12 cellular contexts compared by ENCODE assay signal in the genomic region with DNA sequence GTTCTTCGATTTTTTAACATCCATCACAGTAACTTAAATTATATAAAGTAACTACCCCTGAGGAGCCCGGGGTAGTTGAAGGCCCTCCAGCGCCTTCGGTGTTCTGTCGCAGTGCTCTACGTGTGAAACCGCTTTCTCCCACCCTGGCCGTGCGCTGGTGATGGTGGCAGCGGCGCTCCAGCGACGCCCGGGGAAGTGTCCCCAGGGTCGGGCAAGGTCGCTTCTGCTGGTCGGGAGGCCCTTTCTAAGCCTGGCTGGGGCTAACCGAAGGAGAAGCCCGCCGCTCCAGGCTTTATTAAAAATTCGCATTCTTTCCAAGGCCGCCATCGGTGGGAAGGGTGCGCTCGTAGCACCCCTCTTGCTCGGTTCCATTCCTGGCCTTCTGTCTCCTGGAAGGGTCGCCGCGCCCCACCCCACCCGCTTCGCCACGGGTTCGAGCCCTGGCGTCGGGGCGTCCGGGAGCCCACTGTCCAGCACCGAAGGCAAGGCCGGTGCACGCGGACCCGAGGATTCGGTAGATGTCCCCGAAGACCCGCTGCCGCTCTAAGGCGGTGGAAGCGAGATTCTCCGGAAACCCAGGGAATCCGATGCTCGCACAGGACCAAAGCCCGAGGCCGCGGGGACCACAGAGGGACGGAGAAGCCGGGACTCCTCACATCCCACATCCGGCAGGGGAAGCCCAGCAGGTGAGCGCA. TPM values are rescaled to one million over a fixed set of nuclear protein-coding genes. Genes with fewer than 3 reads are reported as not detected.
DNase-seq lines count a peak whose midpoint lies in the region; ATAC-seq, FAIRE-seq and TF ChIP-seq lines count a peak whose summit lies in the region.
"Had no signal": no experiment of that assay in that cellular context is flagged by ENCODE, and none has a peak within 500 bp of the region (broad histone marks: within the 10 kb centered on the region; RNA-seq: fewer than 3 reads in every experiment).

No MANE protein-coding gene starts in this region.

- no peak overlapping the region for H3K14ac ChIP-seq in neuronal stem cell (ENCODE audit: low read length)

- no CpG with 5 or more reads among the region's 58 CpGs for WGBS in neuronal stem cell (ENCODE audit: extremely low coverage in 2 of 2, insufficient read length in 2 of 2, insufficient replicate concordance in 1 of 2), 2 donors

- H4K91ac ChIP-seq in neuronal stem cell (ENCODE audit: low read depth, low read length, poor library complexity), result no peak overlapping the region

- peaks cover 0 to 32% (median 7%) of the 10 kb centered on the region in 3 experiments for H3K27me3 ChIP-seq in neuronal stem cell (ENCODE audit: control insufficient read depth in 3 of 3, insufficient read depth in 3 of 3, low read depth in 1 of 3, low read length in 3 of 3)

- no peak for DNase-seq in AG09309 (ENCODE audit: low read depth)
- no peak for DNase-seq in T-helper 17 cell
- DNase-seq in fibroblast of mammary gland (ENCODE audit: low read depth), result no peak
- DNase-seq in neuronal stem cell (ENCODE audit: low spot score), result no peak
- DNase-seq in natural killer cell, result no peak
- DNase-seq in NCI-H748 (lab: John Stamatoyannopoulos, UW; ENCODE audit: unreplicated experiment), result no peak
- no peak for DNase-seq in amniotic stem cell (lab: John Stamatoyannopoulos, UW)
- no peak for DNase-seq in kidney
- DNase-seq: activated CD8-positive, alpha-beta memory T cell treated with anti-CD3 and anti-CD28 coated beads, Interleukin-2, amount 10 ng/mL, durations not matched to agents 7 days and 5 days had no signal

- H2AFZ ChIP-seq in neuronal stem cell (ENCODE audit: low read length), result peak overlapping the region; percentile 40

- H3K9me3 Mint-ChIP-seq in natural killer cell, result no peaks in the 10 kb centered on the region

- H3K27ac Mint-ChIP-seq in T-helper 17 cell (no peak overlapping the region), natural killer cell (no peak overlapping the region)
- H3K27ac Mint-ChIP-seq: activated CD8-positive, alpha-beta memory T cell treated with anti-CD3 and anti-CD28 coated beads, Interleukin-2, amount 10 ng/mL, durations not matched to agents 7 days and 5 days had no signal

- H3K4me1 ChIP-seq in neuronal stem cell (ENCODE audit: control insufficient read depth in 2 of 2, insufficient read depth in 1 of 2, low read depth in 1 of 2, low read length in 2 of 2) (peaks cover 3% of the 10 kb centered on the region in 2 donors), kidney (ENCODE audit: control insufficient read depth in 1 of 2, insufficient read depth in 1 of 2, low read depth in 1 of 2, low read length in 2 of 2) (peaks cover 0 to 6% of the 10 kb centered on the region in 2 donors)

- no peak overlapping the region for H3K9ac ChIP-seq in neuronal stem cell (ENCODE audit: low read depth, low read length, poor library complexity)
- H3K9ac ChIP-seq in kidney (ENCODE audit: low read length in 2 of 2), result no peak overlapping the region

- H3K36me3 Mint-ChIP-seq in T-helper 17 cell (ENCODE audit: low read depth) (no peaks in the 10 kb centered on the region), natural killer cell (no peaks in the 10 kb centered on the region)

- H3K4me3 Mint-ChIP-seq in T-helper 17 cell (peak overlapping the region; percentile 69), natural killer cell (no peak overlapping the region)

- H2BK12ac ChIP-seq in neuronal stem cell (ENCODE audit: low read length), result peak overlapping the region; percentile 42

- no peaks in the 10 kb centered on the region for H3K9me3 ChIP-seq in T-helper 17 cell (ENCODE audit: control insufficient read depth, low read length, poor library complexity, severe bottlenecking)
- peaks cover 2 to 12% of the 10 kb centered on the region in 2 donors for H3K9me3 ChIP-seq in neuronal stem cell (replicated peaks in 1 of 2; ENCODE audit: control insufficient read depth in 2 of 2, insufficient read depth in 1 of 2, low read depth in 1 of 2, low read length in 2 of 2)
- no peaks in the 10 kb centered on the region for H3K9me3 ChIP-seq in kidney (ENCODE audit: control insufficient read depth in 1 of 2, low read length in 2 of 2)

- peak overlapping the region; percentile 39 for H3K23ac ChIP-seq in neuronal stem cell (ENCODE audit: low read depth, low read length, poor library complexity)

- no peaks in the 10 kb centered on the region for H3K36me3 ChIP-seq in neuronal stem cell (replicated peaks in 1 of 2; ENCODE audit: control insufficient read depth in 2 of 2, insufficient read depth in 2 of 2, low read length in 2 of 2)
- H3K36me3 ChIP-seq in kidney (ENCODE audit: control insufficient read depth in 1 of 2, insufficient read depth in 2 of 2, low read length in 2 of 2), result no peaks in the 10 kb centered on the region

- H3K4ac ChIP-seq in neuronal stem cell (ENCODE audit: low read length), result no peak overlapping the region

- H3K27ac ChIP-seq in neuronal stem cell (replicated peaks; ENCODE audit: low read length) (no peak overlapping the region), kidney (ENCODE audit: low read depth in 2 of 2, low read length in 2 of 2) (no peak overlapping the region)
- H3K27ac ChIP-seq: epithelial cell of prostate, SK-N-MC had no signal

- H2BK15ac ChIP-seq in neuronal stem cell (ENCODE audit: low read length), result peak overlapping the region; percentile 87

- H2BK5ac ChIP-seq in neuronal stem cell (ENCODE audit: low read length), result no peak overlapping the region

- peak overlapping the region; percentile 47 for H3K4me3 ChIP-seq in AG09309 (ENCODE audit: control insufficient read depth, low read depth, low read length)
- H3K4me3 ChIP-seq in fibroblast of mammary gland (ENCODE audit: control insufficient read depth, low read depth, low read length), result peak overlapping the region; percentile 27
- H3K4me3 ChIP-seq in neuronal stem cell (ENCODE audit: low read length in 2 of 2), result peak overlapping the region in 1 of 2 donors; percentile 83
- H3K4me3 ChIP-seq in kidney (ENCODE audit: low read length in 2 of 2), result peak overlapping the region in 1 of 2 donors; percentile 37
- H3K4me3 ChIP-seq: SK-N-MC had no signal

- intact Hi-C loops in natural killer cell (cut with micrococcal nuclease) (loop anchor here (5.0 kb wide), 1 partner anchor 373 kb away; no protein-coding TSS in a partner anchor), kidney (cut with DNase I) (no loop called here)

- TF ChIP-seq CTCF in AG09309 (IDR thresholded peaks at IDR 0.05; ENCODE audit: control insufficient read depth, insufficient read depth, low read depth, low read length, missing control alignments) (no peak), fibroblast of mammary gland (conservative IDR thresholded peaks at IDR 0.05; ENCODE audit: control insufficient read depth, insufficient read depth, low read depth, low read length) (no peak), natural killer cell (IDR thresholded peaks at IDR 0.05) (no peak), kidney (IDR thresholded peaks at IDR 0.05; ENCODE audit: borderline replicate concordance, extremely low read depth, insufficient read depth) (no peak)

- H3K4me1 Mint-ChIP-seq in T-helper 17 cell (peaks cover 17% of the 10 kb centered on the region), natural killer cell (peaks cover 5 to 7% of the 10 kb centered on the region in 2 donors)

- FAIRE-seq in kidney (lab: Jason Lieb, UNC), result no peak
- FAIRE-seq: D721Med had no signal

- H3K79me1 ChIP-seq in neuronal stem cell (ENCODE audit: low read depth, low read length), result no peaks in the 10 kb centered on the region

- H2AK5ac ChIP-seq in neuronal stem cell (ENCODE audit: low read depth, low read length), result peak overlapping the region; percentile 53

- H3K18ac ChIP-seq in neuronal stem cell (ENCODE audit: low read length), result peak overlapping the region; percentile 80

- ATAC-seq in T-helper 17 cell (no peak), natural killer cell (no peak)

- no peak overlapping the region for H2BK120ac ChIP-seq in neuronal stem cell (ENCODE audit: low read depth, low read length)

- H3K27me3 Mint-ChIP-seq in T-helper 17 cell (peaks cover 12% of the 10 kb centered on the region), natural killer cell (ENCODE audit: low read depth in 2 of 2) (peaks cover 6 to 15% of the 10 kb centered on the region in 2 donors)

- peak overlapping the region; percentile 53 for H4K8ac ChIP-seq in neuronal stem cell (ENCODE audit: low read depth, low read length)

- peak overlapping the region; percentile 83 for H3K4me2 ChIP-seq in neuronal stem cell (ENCODE audit: insufficient read depth, low read length, poor library complexity, severe bottlenecking)

RNA-seq across cellular contexts. Expression of a gene that starts 0.8 kb away (rescaled TPM):
- not detected for total RNA-seq in T-helper 17 cell
- polyA plus RNA-seq in neuronal stem cell (2013, experiment 1 of 2), result 4.6 TPM
- polyA plus RNA-seq in neuronal stem cell (2013, experiment 2 of 2), result 4.4 TPM
- total RNA-seq in natural killer cell, result not detected
- 0.31 TPM for total RNA-seq in kidney
- 0.26 TPM for polyA plus RNA-seq in kidney (ENCODE audit: insufficient read depth, low read depth, low replicate concordance)

RNA-seq across cellular contexts. Expression of a gene that starts 39.2 kb away (rescaled TPM):
- total RNA-seq in T-helper 17 cell (10 to 100 TPM; 14.4 to 16.3 TPM), natural killer cell (10 to 100 TPM; 28.4 to 36.0 (median 33.0) TPM), kidney (29.6 TPM)
- polyA plus RNA-seq in neuronal stem cell (2013, experiment 1 of 2), result 11.5 TPM
- 11.3 TPM for polyA plus RNA-seq in neuronal stem cell (2013, experiment 2 of 2)
- polyA plus RNA-seq in kidney (ENCODE audit: insufficient read depth, low read depth, low replicate concordance), result 4.5 TPM
